26 cellular contexts compared by ENCODE assay signal in the genomic region with DNA sequence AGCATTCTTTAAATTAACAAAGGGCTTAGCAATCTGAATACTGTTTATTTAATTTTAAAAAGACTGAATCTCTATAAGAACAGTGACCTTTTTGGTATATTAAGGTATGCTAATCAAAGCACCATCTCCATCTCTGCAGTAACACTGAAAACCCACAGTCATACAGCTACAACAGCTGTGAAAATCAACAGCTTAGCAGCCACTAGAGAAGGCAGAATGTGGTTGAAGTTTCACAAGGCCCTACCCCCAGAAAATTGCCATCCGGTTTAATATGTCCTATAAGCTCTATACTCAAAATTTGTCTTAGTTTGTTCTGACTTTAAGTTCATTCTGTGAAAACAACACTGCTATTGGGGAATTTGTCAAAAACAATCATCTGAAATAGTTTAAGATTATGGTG.
"Had no signal": no experiment of that assay in that cellular context is flagged by ENCODE, and none has a peak within 500 bp of the region (broad histone marks: within the 10 kb centered on the region; RNA-seq: fewer than 3 reads in every experiment).

No MANE protein-coding gene starts in this region.

- H3K27me3 ChIP-seq: colonic mucosa, esophagus muscularis mucosa, foreskin keratinocyte, gastroesophageal sphincter, heart left ventricle, hepatocyte, ovary, sigmoid colon, spleen, tibial nerve, upper lobe of left lung had no signal

- H3K9me3 ChIP-seq: colonic mucosa, esophagus muscularis mucosa, gastroesophageal sphincter, heart left ventricle, left lung, mucosa of descending colon, ovary, psoas muscle, sigmoid colon, spleen, thoracic aorta, tibial nerve, upper lobe of left lung had no signal

- DNase-seq: colonic mucosa; effector CD8-positive, alpha-beta T cell; foreskin keratinocyte; heart left ventricle; left cardiac atrium; left lung; mesenchymal stem cell; mucosa of descending colon; naive thymus-derived CD4-positive, alpha-beta T cell; occipital lobe; ovary; posterior cingulate gyrus; psoas muscle; right cardiac atrium; sigmoid colon; spleen; stimulated activated CD4-positive, alpha-beta T cell treated with anti-CD3 and anti-CD28 coated beads, Interleukin-4, amount 100 ng/mL, for 4 hours; stimulated activated naive CD8-positive, alpha-beta T cell treated with anti-CD3 and anti-CD28 coated beads, Interleukin-15, Interleukin-2, amounts not matched to agents 100 U/mL and 50 U/mL, for 24 hours; substantia nigra; upper lobe of left lung had no signal

- H3K4me3 ChIP-seq: colonic mucosa, esophagus muscularis mucosa, gastroesophageal sphincter, heart left ventricle, hepatocyte, left lung, mucosa of descending colon, ovary, psoas muscle, sigmoid colon, skin epidermis, spleen, thoracic aorta, tibial nerve, upper lobe of left lung had no signal

- H3K36me3 ChIP-seq: colonic mucosa, esophagus muscularis mucosa, gastroesophageal sphincter, heart left ventricle, left lung, ovary, sigmoid colon, spleen, thoracic aorta, tibial nerve, upper lobe of left lung had no signal

- H3K27ac ChIP-seq: colonic mucosa, esophagus muscularis mucosa, foreskin keratinocyte, gastroesophageal sphincter, heart left ventricle, hepatocyte, left lung, ovary, psoas muscle, sigmoid colon, skin epidermis, spleen, thoracic aorta, tibial nerve, upper lobe of left lung had no signal

- H3K4me1 ChIP-seq: colonic mucosa, esophagus muscularis mucosa, gastroesophageal sphincter, heart left ventricle, left lung, psoas muscle, sigmoid colon, spleen, tibial nerve, upper lobe of left lung had no signal
